18 cellular contexts compared by ENCODE assay signal in the genomic region with DNA sequence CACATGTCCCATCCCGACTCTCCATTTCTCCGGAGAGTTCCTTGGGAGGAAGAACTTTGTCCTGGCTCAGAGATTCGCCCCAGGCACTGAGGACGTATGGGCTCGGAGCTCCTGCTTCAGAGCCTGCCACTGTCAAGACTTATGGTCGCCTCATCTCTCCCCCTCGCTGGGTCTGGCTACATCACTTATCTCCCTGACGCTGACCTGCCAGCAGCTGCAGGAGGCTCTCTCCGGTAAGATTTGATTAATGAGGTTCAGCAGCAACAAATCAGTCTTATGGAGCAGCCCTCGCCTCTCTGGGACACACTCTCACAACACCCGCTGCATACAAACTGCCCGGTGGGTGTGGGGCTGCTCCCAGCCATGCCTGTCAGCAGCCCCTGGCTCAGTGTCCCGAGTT.
"Had no signal": no experiment of that assay in that cellular context is flagged by ENCODE, and none has a peak within 500 bp of the region (broad histone marks: within the 10 kb centered on the region; RNA-seq: fewer than 3 reads in every experiment).

No MANE protein-coding gene starts in this region.

- H3K4me1 ChIP-seq: pancreas had no signal

- H3K4me3 Mint-ChIP-seq: activated naive CD4-positive, alpha-beta T cell treated with anti-CD3 and anti-CD28 coated beads, Interleukin-2, amount 10 ng/mL, durations not matched to agents 7 days and 5 days; stimulated activated naive CD8-positive, alpha-beta T cell treated with anti-CD3 and anti-CD28 coated beads, Interleukin-15, Interleukin-2, amounts not matched to agents 100 ng/mL and 50 ng/mL, for 24 hours; T-helper 17 cell had no signal

- H3K27ac ChIP-seq: left ventricle myocardium inferior, pancreas, suprapubic skin, upper lobe of left lung had no signal

- H3K4me3 ChIP-seq: esophagus squamous epithelium, left ventricle myocardium inferior, pancreas, suprapubic skin, upper lobe of left lung had no signal

- H3K36me3 ChIP-seq: esophagus squamous epithelium, left ventricle myocardium inferior, pancreas, suprapubic skin, upper lobe of left lung had no signal

- FAIRE-seq: endothelial cell of umbilical vein, kidney, pancreas, TTC549 had no signal

- H3K27me3 ChIP-seq: upper lobe of left lung had no signal

- H3K9me3 Mint-ChIP-seq: activated naive CD4-positive, alpha-beta T cell treated with anti-CD3 and anti-CD28 coated beads, Interleukin-2, amount 10 ng/mL, durations not matched to agents 7 days and 5 days; activated T-helper 2 cell treated with anti-CD3 and anti-CD28 coated beads, Interferon-gamma antibody, Interleukin-2, Interleukin-4, amounts not matched to agents 10 μg/mL and 5 μg/mL and 100 μg/mL, durations not matched to agents 14 hours and 24 hours and 36 hours; stimulated activated naive CD8-positive, alpha-beta T cell treated with anti-CD3 and anti-CD28 coated beads, Interleukin-15, Interleukin-2, amounts not matched to agents 100 ng/mL and 50 ng/mL, for 24 hours had no signal

- H3K9me3 ChIP-seq: esophagus squamous epithelium, left ventricle myocardium inferior, pancreas, suprapubic skin, upper lobe of left lung had no signal

- H3K27ac Mint-ChIP-seq: activated naive CD4-positive, alpha-beta T cell treated with anti-CD3 and anti-CD28 coated beads, Interleukin-2, amount 10 ng/mL, durations not matched to agents 7 days and 5 days; T-helper 17 cell had no signal

- DNase-seq: activated naive CD4-positive, alpha-beta T cell treated with anti-CD3 and anti-CD28 coated beads, Interleukin-2, amount 10 ng/mL, durations not matched to agents 7 days and 5 days; activated T-cell treated with anti-CD3 and anti-CD28 coated beads for 4 hours; amniotic stem cell; central memory CD4-positive, alpha-beta T cell; cortex of kidney; effector CD4-positive, alpha-beta T cell; esophagus squamous epithelium; hippocampal formation; kidney; left ventricle myocardium inferior; pancreas; T-helper 17 cell; upper lobe of left lung had no signal
